ENCODE assay signal across 1 cellular context in genomic region chr17:64923038-64923699, GRCh38.
A peak's percentile ranks its signal among the peaks of the same experiment; 100 is the strongest.
TF ChIP-seq lines count a peak whose summit lies in the region.
"Not testable (repeated sequence)": the region's sequence is repeated elsewhere in the genome, so short reads cannot be mapped to it uniquely, and the experiment has no call there.

No MANE protein-coding gene starts in this region.

TF ChIP-seq in K562, 482 proteins besides CTCF, POLR2A, EP300 and RAD21 (continued from another document and continues in another):
- TF ChIP-seq HES1 (IDR thresholded peaks at IDR 0.05; ENCODE audit: low read depth) (peak; percentile 49; the same call in 1 of the 2 replicates), ZNF239 (CRISPR knock-in tag; IDR thresholded peaks at IDR 0.05) (peak; percentile 30; the same call in 1 of the 2 replicates), KDM1A (IDR thresholded peaks at IDR 0.05) (peak; percentile 54 to 69; a peak in 3 of 4 replicates), CBX3 (IDR thresholded peaks at IDR 0.05; ENCODE audit: borderline replicate concordance in 1 of 2, low read length in 2 of 2) (peak in 1 of 2 experiments; percentile 52; a peak in 1 of 3 replicates), ARNT (IDR thresholded peaks at IDR 0.05) (peak; percentile 60 to 89; a peak in 3 of 4 replicates), ZMIZ1 (IDR thresholded peaks at IDR 0.05; ENCODE audit: low read depth in 2 of 2, low read length in 2 of 2) (peak in 1 of 2 experiments; percentile 87; a peak in 2 of 4 replicates), CC2D1A (IDR thresholded peaks at IDR 0.05) (peak; percentile 97), ELF4 (CRISPR knock-in tag; IDR thresholded peaks at IDR 0.05) (peak; percentile 94), ZNF444 (CRISPR knock-in tag; IDR thresholded peaks at IDR 0.05) (0 out of 2 replicates have a peak, but pooled peaks have one; percentile 50), TEAD1 (CRISPR knock-in tag; IDR thresholded peaks at IDR 0.05) (peak in 1 of 2 experiments; percentile 60; a peak in 1 of 4 replicates), JUND (IDR thresholded peaks at IDR 0.05; ENCODE audit: borderline replicate concordance, low read depth, low read length) (peak; percentile 64; the same call in 1 of the 2 replicates), BCOR (IDR thresholded peaks at IDR 0.05) (peak; percentile 79), NFIC (IDR thresholded peaks at IDR 0.05) (peak; percentile 95), ZNF644 (tag; IDR thresholded peaks at IDR 0.05; ENCODE audit: low read depth) (peak; percentile 61; the same call in 1 of the 2 replicates), TAL1 (IDR thresholded peaks at IDR 0.05) (peak; percentile 99), ZNF584 (CRISPR knock-in tag; IDR thresholded peaks at IDR 0.05; ENCODE audit: low read depth) (0 out of 2 replicates have a peak, but pooled peaks have one; percentile 35), ZNF639 (CRISPR knock-in tag; conservative IDR thresholded peaks at IDR 0.05 in 1 of 2, IDR thresholded peaks at IDR 0.05 in 1 of 2) (peak in 1 of 2 experiments; percentile 85; a peak in 2 of 4 replicates), NFE2 (IDR thresholded peaks at IDR 0.05; ENCODE audit: low read depth) (peak; percentile 70), CREM (IDR thresholded peaks at IDR 0.05; ENCODE audit: low read depth) (peak; percentile 79), ATF4 (CRISPR knock-in tag; IDR thresholded peaks at IDR 0.05) (0 out of 2 replicates have a peak, but pooled peaks have one; percentile 34), DPF2 (IDR thresholded peaks at IDR 0.05) (peak; percentile 98), SOX6 (IDR thresholded peaks at IDR 0.05) (peak; percentile 92), MEF2D (tag; conservative IDR thresholded peaks at IDR 0.05; ENCODE audit: low read depth) (0 out of 2 replicates have a peak, but pooled peaks have one; percentile 29), ZFP36 (IDR thresholded peaks at IDR 0.05; ENCODE audit: low read depth, low read length, partially characterized antibody) (peak; percentile 20), ZBED1 (IDR thresholded peaks at IDR 0.05) (peak; percentile 70; the same call in 1 of the 2 replicates), ZNF589 (CRISPR knock-in tag; IDR thresholded peaks at IDR 0.05; ENCODE audit: low read depth) (peak; percentile 89; the same call in 1 of the 2 replicates), CCNT2 (IDR thresholded peaks at IDR 0.05; ENCODE audit: borderline replicate concordance, extremely low read depth, insufficient read length, low read depth, low read length) (peak; percentile 39), POLR2H (tag; IDR thresholded peaks at IDR 0.05; ENCODE audit: low read depth) (peak; percentile 53), ZNF175 (CRISPR knock-in tag; IDR thresholded peaks at IDR 0.05; ENCODE audit: low read depth) (peak; percentile 68; the same call in 1 of the 2 replicates), RNF2 (IDR thresholded peaks at IDR 0.05) (peak; percentile 71), FOXM1 (IDR thresholded peaks at IDR 0.05; ENCODE audit: low read depth) (peak; percentile 93; the same call in 1 of the 2 replicates), ARID1B (IDR thresholded peaks at IDR 0.05) (peak; percentile 99), KLF16 (IDR thresholded peaks at IDR 0.05) (peak; percentile 94), NR2C1 (tag; IDR thresholded peaks at IDR 0.05) (0 out of 2 replicates have a peak, but pooled peaks have one; percentile 34), CBFA2T2 (conservative IDR thresholded peaks at IDR 0.05) (peak; percentile 99), NCOR1 (IDR thresholded peaks at IDR 0.05) (peak; percentile 99), HDAC3 (IDR thresholded peaks at IDR 0.05; ENCODE audit: borderline replicate concordance, partially characterized antibody) (peak; percentile 83), ETV1 (tag; conservative IDR thresholded peaks at IDR 0.05; ENCODE audit: low read depth) (peak; percentile 62), TBL1XR1 (IDR thresholded peaks at IDR 0.05; ENCODE audit: low read length in 2 of 2) (peak; percentile 37 to 46; a peak in 1 of 4 replicates), CREB1 (IDR thresholded peaks at IDR 0.05) (peak; percentile 38; the same call in 1 of the 2 replicates), FOXK2 (conservative IDR thresholded peaks at IDR 0.05 in 1 of 2, IDR thresholded peaks at IDR 0.05 in 1 of 2; ENCODE audit: low read depth in 2 of 2) (peak in 1 of 2 experiments; percentile 40; a peak in 1 of 4 replicates), TRIM24 (IDR thresholded peaks at IDR 0.05) (peak; percentile 97), ELF1 (tag; IDR thresholded peaks at IDR 0.05) (peak; percentile 72), ZKSCAN8 (CRISPR knock-in tag; IDR thresholded peaks at IDR 0.05) (peak; percentile 86; the same call in 1 of the 2 replicates), THRB (CRISPR knock-in tag; conservative IDR thresholded peaks at IDR 0.05) (0 out of 2 replicates have a peak, but pooled peaks have one; percentile 24), PML (IDR thresholded peaks at IDR 0.05; ENCODE audit: low read length) (peak; percentile 93)
- not testable (repeated sequence) for TF ChIP-seq JUND (tag; IDR thresholded peaks at IDR 0.05; ENCODE audit: borderline replicate concordance, low read depth, low read length); FOXM1 (CRISPR knock-in tag; IDR thresholded peaks at IDR 0.05; ENCODE audit: low read depth); NR2C1 (IDR thresholded peaks at IDR 0.05); CREB1 (CRISPR knock-in tag; IDR thresholded peaks at IDR 0.05)
- TF ChIP-seq, protein P1, sequence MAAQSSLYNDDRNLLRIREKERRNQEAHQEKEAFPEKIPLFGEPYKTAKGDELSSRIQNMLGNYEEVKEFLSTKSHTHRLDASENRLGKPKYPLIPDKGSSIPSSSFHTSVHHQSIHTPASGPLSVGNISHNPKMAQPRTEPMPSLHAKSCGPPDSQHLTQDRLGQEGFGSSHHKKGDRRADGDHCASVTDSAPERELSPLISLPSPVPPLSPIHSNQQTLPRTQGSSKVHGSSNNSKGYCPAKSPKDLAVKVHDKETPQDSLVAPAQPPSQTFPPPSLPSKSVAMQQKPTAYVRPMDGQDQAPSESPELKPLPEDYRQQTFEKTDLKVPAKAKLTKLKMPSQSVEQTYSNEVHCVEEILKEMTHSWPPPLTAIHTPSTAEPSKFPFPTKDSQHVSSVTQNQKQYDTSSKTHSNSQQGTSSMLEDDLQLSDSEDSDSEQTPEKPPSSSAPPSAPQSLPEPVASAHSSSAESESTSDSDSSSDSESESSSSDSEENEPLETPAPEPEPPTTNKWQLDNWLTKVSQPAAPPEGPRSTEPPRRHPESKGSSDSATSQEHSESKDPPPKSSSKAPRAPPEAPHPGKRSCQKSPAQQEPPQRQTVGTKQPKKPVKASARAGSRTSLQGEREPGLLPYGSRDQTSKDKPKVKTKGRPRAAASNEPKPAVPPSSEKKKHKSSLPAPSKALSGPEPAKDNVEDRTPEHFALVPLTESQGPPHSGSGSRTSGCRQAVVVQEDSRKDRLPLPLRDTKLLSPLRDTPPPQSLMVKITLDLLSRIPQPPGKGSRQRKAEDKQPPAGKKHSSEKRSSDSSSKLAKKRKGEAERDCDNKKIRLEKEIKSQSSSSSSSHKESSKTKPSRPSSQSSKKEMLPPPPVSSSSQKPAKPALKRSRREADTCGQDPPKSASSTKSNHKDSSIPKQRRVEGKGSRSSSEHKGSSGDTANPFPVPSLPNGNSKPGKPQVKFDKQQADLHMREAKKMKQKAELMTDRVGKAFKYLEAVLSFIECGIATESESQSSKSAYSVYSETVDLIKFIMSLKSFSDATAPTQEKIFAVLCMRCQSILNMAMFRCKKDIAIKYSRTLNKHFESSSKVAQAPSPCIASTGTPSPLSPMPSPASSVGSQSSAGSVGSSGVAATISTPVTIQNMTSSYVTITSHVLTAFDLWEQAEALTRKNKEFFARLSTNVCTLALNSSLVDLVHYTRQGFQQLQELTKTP (IDR thresholded peaks at IDR 0.05; ENCODE audit: low read depth in 1 of 2, partially characterized antibody in 2 of 2) = peak in 1 of 2 experiments; percentile 71
- TF ChIP-seq, protein P2, sequence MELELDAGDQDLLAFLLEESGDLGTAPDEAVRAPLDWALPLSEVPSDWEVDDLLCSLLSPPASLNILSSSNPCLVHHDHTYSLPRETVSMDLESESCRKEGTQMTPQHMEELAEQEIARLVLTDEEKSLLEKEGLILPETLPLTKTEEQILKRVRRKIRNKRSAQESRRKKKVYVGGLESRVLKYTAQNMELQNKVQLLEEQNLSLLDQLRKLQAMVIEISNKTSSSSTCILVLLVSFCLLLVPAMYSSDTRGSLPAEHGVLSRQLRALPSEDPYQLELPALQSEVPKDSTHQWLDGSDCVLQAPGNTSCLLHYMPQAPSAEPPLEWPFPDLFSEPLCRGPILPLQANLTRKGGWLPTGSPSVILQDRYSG (tag; conservative IDR thresholded peaks at IDR 0.05; ENCODE audit: low read depth) = peak; percentile 67; the same call in 1 of the 2 replicates
- TF ChIP-seq, protein P3, sequence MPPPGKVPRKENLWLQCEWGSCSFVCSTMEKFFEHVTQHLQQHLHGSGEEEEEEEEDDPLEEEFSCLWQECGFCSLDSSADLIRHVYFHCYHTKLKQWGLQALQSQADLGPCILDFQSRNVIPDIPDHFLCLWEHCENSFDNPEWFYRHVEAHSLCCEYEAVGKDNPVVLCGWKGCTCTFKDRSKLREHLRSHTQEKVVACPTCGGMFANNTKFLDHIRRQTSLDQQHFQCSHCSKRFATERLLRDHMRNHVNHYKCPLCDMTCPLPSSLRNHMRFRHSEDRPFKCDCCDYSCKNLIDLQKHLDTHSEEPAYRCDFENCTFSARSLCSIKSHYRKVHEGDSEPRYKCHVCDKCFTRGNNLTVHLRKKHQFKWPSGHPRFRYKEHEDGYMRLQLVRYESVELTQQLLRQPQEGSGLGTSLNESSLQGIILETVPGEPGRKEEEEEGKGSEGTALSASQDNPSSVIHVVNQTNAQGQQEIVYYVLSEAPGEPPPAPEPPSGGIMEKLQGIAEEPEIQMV (tag; conservative IDR thresholded peaks at IDR 0.05; ENCODE audit: low read depth) = 0 out of 2 replicates have a peak, but pooled peaks have one; percentile 14
